In genomic region chr7:10568891-10569290, GRCh38 we compare ENCODE assay signal across 8 cellular contexts.
"Had no signal": no experiment of that assay in that cellular context is flagged by ENCODE, and none has a peak within 500 bp of the region (broad histone marks: within the 10 kb centered on the region; RNA-seq: fewer than 3 reads in every experiment).

No MANE protein-coding gene starts in this region.

- H3K4me3 ChIP-seq: GM12878 had no signal

- ATAC-seq: GM12878 had no signal

- FAIRE-seq: G401.6, GM12878, GM12891, GM12892, GM18507, GM19239 had no signal

- DNase-seq: GDM1, GF-D8 had no signal
